ENCODE assay signal across 30 cellular contexts in the genomic region with DNA sequence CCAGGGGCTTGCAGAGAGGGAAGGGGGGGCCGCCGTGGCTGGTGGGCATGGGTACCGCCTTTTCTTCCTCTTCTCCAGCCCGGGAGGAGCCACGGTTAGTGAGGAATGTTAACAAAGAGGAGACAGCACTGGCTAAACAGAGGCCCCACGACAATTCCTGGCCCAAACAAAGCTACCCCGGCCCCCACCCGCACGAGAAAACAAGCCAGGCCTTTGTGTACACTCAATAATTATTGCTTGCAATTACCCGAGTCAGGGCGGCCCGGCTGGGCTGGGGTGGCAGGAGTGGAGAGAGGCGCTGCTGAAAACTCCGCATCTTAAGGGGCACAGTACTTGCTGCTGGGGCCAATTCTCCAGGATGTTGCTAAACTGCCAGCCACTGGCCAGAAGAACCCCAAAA. TPM values are rescaled to one million over a fixed set of nuclear protein-coding genes. Genes with fewer than 3 reads are reported as not detected.
DNase-seq lines count a peak whose midpoint lies in the region; ATAC-seq and TF ChIP-seq lines count a peak whose summit lies in the region.
"Had no signal": no experiment of that assay in that cellular context is flagged by ENCODE, and none has a peak within 500 bp of the region (broad histone marks: within the 10 kb centered on the region; RNA-seq: fewer than 3 reads in every experiment).

No MANE protein-coding gene starts in this region.

- H3K4me2 ChIP-seq in GM23338 = no peak overlapping the region
- H3K4me2 ChIP-seq: BLaER1 treated with 17β-estradiol and CSF1 and Interleukin-3, amounts not matched to agents 10 nM and 100 nM had no signal

- no peaks in the 10 kb centered on the region for H3K9me2 ChIP-seq in GM23338 (ENCODE audit: insufficient read depth)

- H3K27me3 Mint-ChIP-seq in GM23338 (ENCODE audit: insufficient read depth, low read depth, poor library complexity) (peaks cover 2% of the 10 kb centered on the region), Caco-2 (ENCODE audit: insufficient read depth, unreplicated experiment) (no peaks in the 10 kb centered on the region)
- H3K27me3 Mint-ChIP-seq: activated CD8-positive, alpha-beta T cell treated with anti-CD3 and anti-CD28 coated beads for 36 hours had no signal

- H3K4me1 ChIP-seq in GM23338 (ENCODE audit: insufficient read depth) = peaks cover 8% of the 10 kb centered on the region
- no peaks in the 10 kb centered on the region for H3K4me1 ChIP-seq in testis
- no peaks in the 10 kb centered on the region for H3K4me1 ChIP-seq in Caco-2
- H3K4me1 ChIP-seq: suprapubic skin had no signal

- H3K27me3 ChIP-seq in GM23338 (ENCODE audit: insufficient read depth) (no peaks in the 10 kb centered on the region), testis (no peaks in the 10 kb centered on the region), Caco-2 (replicated peaks; ENCODE audit: control insufficient read depth, insufficient read depth, low read length) (no peaks in the 10 kb centered on the region)
- H3K27me3 ChIP-seq: BLaER1 treated with 17β-estradiol and CSF1 and Interleukin-3, amounts not matched to agents 10 nM and 100 nM; suprapubic skin had no signal

- no TSS peak for BruUV-seq in Caco-2 (replicated peaks; lab: Mats Ljungman, UMichigan)

- peak; percentile 35 for ATAC-seq in GM23338
- no peak for ATAC-seq in GM21526 (IDR thresholded peaks at IDR 0.05; ENCODE audit: low FRiP score, unreplicated experiment)
- ATAC-seq: activated CD4-positive, CD25-positive, alpha-beta regulatory T cell treated with anti-CD3 and anti-CD28 coated beads, Interleukin-2, amount 50 U/mL, for 24 hours; activated CD8-positive, alpha-beta T cell treated with anti-CD3 and anti-CD28 coated beads for 36 hours; activated naive CD8-positive, alpha-beta T cell treated with anti-CD3 and anti-CD28 coated beads, Interleukin-2, amount 50 U/mL, for 24 hours; mucosa of descending colon; stimulated activated effector memory CD8-positive, alpha-beta T cell treated with anti-CD3 and anti-CD28 coated beads, Interleukin-12 subunit alpha, Interleukin-12 subunit beta, amount 100 ng/mL, for 72 hours had no signal

- H3K4me1 Mint-ChIP-seq in GM23338 (peaks cover 18% of the 10 kb centered on the region), Caco-2 (ENCODE audit: low read depth, unreplicated experiment) (peaks cover 5% of the 10 kb centered on the region)
- H3K4me1 Mint-ChIP-seq: activated naive CD8-positive, alpha-beta T cell treated with anti-CD3 and anti-CD28 coated beads, Interleukin-2, amount 50 U/mL, for 24 hours; immature natural killer cell; stimulated activated effector memory CD8-positive, alpha-beta T cell treated with anti-CD3 and anti-CD28 coated beads, Interleukin-12 subunit alpha, Interleukin-12 subunit beta, amount 100 ng/mL, for 72 hours had no signal

- H3K36me3 Mint-ChIP-seq in GM23338 (ENCODE audit: low read depth) (no peaks in the 10 kb centered on the region), Caco-2 (ENCODE audit: insufficient read depth, unreplicated experiment) (no peaks in the 10 kb centered on the region)
- H3K36me3 Mint-ChIP-seq: brain; immature natural killer cell; stimulated activated effector memory CD8-positive, alpha-beta T cell treated with anti-CD3 and anti-CD28 coated beads, Interleukin-12 subunit alpha, Interleukin-12 subunit beta, amount 100 ng/mL, for 72 hours had no signal

- no peak overlapping the region for H3K4me3 ChIP-seq in GM23338
- H3K4me3 ChIP-seq in testis = no peak overlapping the region
- no peak overlapping the region for H3K4me3 ChIP-seq in Caco-2 (ENCODE audit: low read depth, low read length)
- H3K4me3 ChIP-seq: BLaER1 treated with 17β-estradiol and CSF1 and Interleukin-3, amounts not matched to agents 10 nM and 100 nM; mucosa of descending colon; suprapubic skin had no signal

- TF ChIP-seq POLR2A in testis (IDR thresholded peaks at IDR 0.05) = no peak

- CTCF ChIA-PET in Caco-2 (lab: Charles Lee) = no interaction called here

- H3K36me3 ChIP-seq in GM23338 (ENCODE audit: insufficient read depth) (no peaks in the 10 kb centered on the region), testis (ENCODE audit: low read depth, missing control alignments) (no peaks in the 10 kb centered on the region), Caco-2 (ENCODE audit: control insufficient read depth, insufficient read depth, low read length) (no peaks in the 10 kb centered on the region)
- H3K36me3 ChIP-seq: BLaER1 treated with 17β-estradiol and CSF1 and Interleukin-3, amounts not matched to agents 10 nM and 100 nM; suprapubic skin had no signal

- no peaks in the 10 kb centered on the region for H3K79me2 ChIP-seq in GM23338 (replicated peaks; ENCODE audit: insufficient read depth)

- intact Hi-C loops in testis (cut with DNase I; ENCODE audit: low total_unique reads) (no loop called here), Caco-2 (cut with micrococcal nuclease; ENCODE audit: unreplicated experiment) (no loop called here)

- no peaks in the 10 kb centered on the region for H4K20me1 ChIP-seq in GM23338 (replicated peaks; ENCODE audit: insufficient read depth)
- H4K20me1 ChIP-seq: BLaER1 treated with 17β-estradiol and CSF1 and Interleukin-3, amounts not matched to agents 10 nM and 100 nM had no signal

- no peaks in the 10 kb centered on the region for H3F3A ChIP-seq in GM23338 (replicated peaks; ENCODE audit: low read depth)

- no peak for DNase-seq in GM23338 (ENCODE audit: low spot score)
- DNase-seq in NCI-H748 treated with DMSO at 0.1 percent for 48 hours (lab: John Stamatoyannopoulos, UW) = peak; percentile 22
- peak in 41 of 51 donors; percentile 4 to 81 (median 46) for DNase-seq in hypothalamus (lab: John Stamatoyannopoulos, UW)
- peak; percentile 88 for DNase-seq in pons (ENCODE audit: low spot score)
- DNase-seq in testis = no peak
- no peak for DNase-seq in AG08396 (ENCODE audit: low spot score)
- DNase-seq in Caco-2 = no peak
- DNase-seq: ACHN; activated CD8-positive, alpha-beta T cell treated with anti-CD3 and anti-CD28 coated beads for 36 hours; activated gamma-delta T cell; activated naive CD8-positive, alpha-beta T cell treated with anti-CD3 and anti-CD28 coated beads, Interleukin-2, amount 50 U/mL, for 24 hours; activated T-cell treated with anti-CD3 and anti-CD28 coated beads for 4 hours; effector CD8-positive, alpha-beta T cell; erythroblast; immature natural killer cell; mucosa of descending colon; NCI-H1092; NCI-H2171; NCI-H526 treated with DMSO at 0.1 percent for 48 hours; nephron progenitor cell; RPMI8226; small intestine had no signal

- H3K9me3 ChIP-seq in testis = no peaks in the 10 kb centered on the region
- no peaks in the 10 kb centered on the region for H3K9me3 ChIP-seq in Caco-2
- H3K9me3 ChIP-seq: BLaER1 treated with 17β-estradiol and CSF1 and Interleukin-3, amounts not matched to agents 10 nM and 100 nM; mucosa of descending colon; suprapubic skin had no signal

- no peak overlapping the region for H3K27ac Mint-ChIP-seq in GM23338
- no peak overlapping the region for H3K27ac Mint-ChIP-seq in Caco-2 (ENCODE audit: unreplicated experiment)
- H3K27ac Mint-ChIP-seq: activated CD8-positive, alpha-beta T cell treated with anti-CD3 and anti-CD28 coated beads for 36 hours; activated naive CD8-positive, alpha-beta T cell treated with anti-CD3 and anti-CD28 coated beads, Interleukin-2, amount 50 U/mL, for 24 hours; immature natural killer cell; nephron progenitor cell; stimulated activated effector memory CD8-positive, alpha-beta T cell treated with anti-CD3 and anti-CD28 coated beads, Interleukin-12 subunit alpha, Interleukin-12 subunit beta, amount 100 ng/mL, for 72 hours had no signal

- 65 to 67% methylated on average over 5 to 14 of the region's 14 CpGs for WGBS in testis, 2 donors

- no peaks in the 10 kb centered on the region for H3K9me3 Mint-ChIP-seq in GM23338
- H3K9me3 Mint-ChIP-seq in Caco-2 (ENCODE audit: unreplicated experiment) = no peaks in the 10 kb centered on the region
- H3K9me3 Mint-ChIP-seq: activated CD8-positive, alpha-beta T cell treated with anti-CD3 and anti-CD28 coated beads for 36 hours; activated naive CD8-positive, alpha-beta T cell treated with anti-CD3 and anti-CD28 coated beads, Interleukin-2, amount 50 U/mL, for 24 hours; immature natural killer cell; nephron progenitor cell; stimulated activated effector memory CD8-positive, alpha-beta T cell treated with anti-CD3 and anti-CD28 coated beads, Interleukin-12 subunit alpha, Interleukin-12 subunit beta, amount 100 ng/mL, for 72 hours had no signal

- H3K27ac ChIP-seq in GM23338 (ENCODE audit: low read depth) = no peak overlapping the region
- H3K27ac ChIP-seq in testis = no peak overlapping the region
- H3K27ac ChIP-seq: BLaER1 treated with 17β-estradiol and CSF1 and Interleukin-3, amounts not matched to agents 10 nM and 100 nM; suprapubic skin had no signal

- TF ChIP-seq CTCF in GM23338 (conservative IDR thresholded peaks at IDR 0.05; ENCODE audit: low read depth in 2 of 2) (no peak), testis (IDR thresholded peaks at IDR 0.05) (no peak), Caco-2 (IDR thresholded peaks at IDR 0.05; ENCODE audit: insufficient read depth in 1 of 2, low read depth in 1 of 2, low read length in 1 of 2, severe bottlenecking in 1 of 2, unreplicated experiment in 1 of 2) (no peak)

- POLR2A ChIA-PET in Caco-2 (lab: Charles Lee) = no interaction called here

- peak overlapping the region; percentile 84 for H2AFZ ChIP-seq in GM23338

- H3K4me3 Mint-ChIP-seq in GM23338 (no peak overlapping the region), Caco-2 (ENCODE audit: unreplicated experiment) (no peak overlapping the region)
- H3K4me3 Mint-ChIP-seq: activated CD8-positive, alpha-beta T cell treated with anti-CD3 and anti-CD28 coated beads for 36 hours; activated naive CD8-positive, alpha-beta T cell treated with anti-CD3 and anti-CD28 coated beads, Interleukin-2, amount 50 U/mL, for 24 hours; brain; immature natural killer cell; nephron progenitor cell; stimulated activated effector memory CD8-positive, alpha-beta T cell treated with anti-CD3 and anti-CD28 coated beads, Interleukin-12 subunit alpha, Interleukin-12 subunit beta, amount 100 ng/mL, for 72 hours had no signal

TF ChIP-seq in GM23338, 12 proteins besides CTCF, POLR2A, EP300 and RAD21:
- TF ChIP-seq CREB1 (CRISPR knock-in tag; IDR thresholded peaks at IDR 0.05; ENCODE audit: low read depth) = no peak

RNA-seq across cellular contexts. Expression of a gene that starts 56.4 kb away (rescaled TPM):
- total RNA-seq in GM23338 (2014; rRNA removed; shearing (Covaris generic)) = 0.07 and 0.35 TPM in 2 replicates
- polyA plus RNA-seq in GM23338 (2016; fragmentation: Nextera tagmentation; extraction: Ambion mirVana) (0.31 and 0.39 TPM in 2 replicates), testis (ENCODE audit: insufficient read depth, low read depth, low replicate concordance) (2.3 TPM)
- total RNA-seq in testis (1 to 10 TPM; 2.9 to 5.7 TPM), Caco-2 (2022) (27.7 and 28.7 TPM in 2 replicates)
- total RNA-seq: fibroblast of villous mesenchyme, liver, mucosa of descending colon had no signal
- polyA plus RNA-seq: immature natural killer cell, liver had no signal

Comparison
In these comparisons a context has a peak if more than half of its experiments do, and no peak if none do; other contexts are left out.
1. DNase-seq: peak in NCI-H748 treated with DMSO at 0.1 percent for 48 hours (single experiment), hypothalamus (41 of 51) and pons (single experiment); none in GM23338 (single experiment), testis (single experiment), AG08396 (single experiment) and Caco-2 (0 of 2).